8 cellular contexts compared by ENCODE assay signal in genomic region chr9:14251146-14252071, GRCh38.
DNase-seq lines count a peak whose midpoint lies in the region; ATAC-seq and TF ChIP-seq lines count a peak whose summit lies in the region.

No MANE protein-coding gene starts in this region.

- CTCF ChIA-PET in mammary epithelial cell (lab: Charles Lee; ENCODE audit: low non-redundant PET), result interaction anchor here (0.7 kb wide), 1 partner anchor 91 kb away, joined by 6 read pairs; no protein-coding TSS in a partner anchor

- TF ChIP-seq CTCF in mammary epithelial cell (conservative IDR thresholded peaks at IDR 0.05 in 1 of 2, IDR thresholded peaks at IDR 0.05 in 1 of 2; ENCODE audit: extremely low read depth in 1 of 2, insufficient read depth in 1 of 2, low read depth in 1 of 2, low read length in 2 of 2), result peak in 1 of 2 donors; percentile 18
- TF ChIP-seq CTCF in thoracic aorta (IDR thresholded peaks at IDR 0.05), result no peak

- H3K27me3 ChIP-seq in mammary epithelial cell (ENCODE audit: insufficient read depth, low read length) (no peaks in the 10 kb centered on the region), thoracic aorta (replicated peaks; ENCODE audit: insufficient read depth) (no peaks in the 10 kb centered on the region)

- no peak overlapping the region for H2AFZ ChIP-seq in mammary epithelial cell (ENCODE audit: low read depth, low read length)

- H3K4me2 ChIP-seq in mammary epithelial cell (ENCODE audit: insufficient read depth, low read depth, low read length), result peak overlapping the region; percentile 85

- WGBS in mammary epithelial cell (ENCODE audit: low coverage, missing lambda C conversion rate), result 2% methylated on average over 10 of the region's 10 CpGs

- ATAC-seq in thoracic aorta (ENCODE audit: insufficient number of reproducible peaks, low FRiP score, low read depth) (peak; percentile 74), HG02973 (IDR thresholded peaks at IDR 0.05; ENCODE audit: unreplicated experiment) (no peak)

- H3K9me3 ChIP-seq in mammary epithelial cell (replicated peaks; ENCODE audit: insufficient read depth, low read length), result no peaks in the 10 kb centered on the region
- H3K9me3 ChIP-seq in thoracic aorta, result no peaks in the 10 kb centered on the region

- BruUV-seq in mammary epithelial cell (replicated peaks; lab: Mats Ljungman, UMichigan), result no TSS peak

- in situ Hi-C loops in mammary epithelial cell (cut with MboI; ENCODE audit: low sequenced_read_pairs in 2 of 2), result no loop called here

- peaks cover 82% of the 10 kb centered on the region for H3K79me2 ChIP-seq in mammary epithelial cell (ENCODE audit: insufficient read depth, low read length)

- dilution Hi-C loops in mammary epithelial cell (cut with HindIII; ENCODE audit: low sequenced_read_pairs), result no loop called here

- DNase-seq in AG08396 (ENCODE audit: low spot score) (peak; percentile 22), M059J (ENCODE audit: low read depth) (peak; percentile 93), mammary epithelial cell (peak; percentile 94), kidney tubule cell (ENCODE audit: low spot score) (peak; percentile 96), thoracic aorta (ENCODE audit: low spot score) (peak; percentile 46), NCI-H82 (lab: John Stamatoyannopoulos, UW) (no peak)
- DNase-seq in activated CD8-positive, alpha-beta memory T cell treated with anti-CD3 and anti-CD28 coated beads, Interleukin-2, amount 50 U/mL, for 4 hours, result no peak

- H3K4me1 ChIP-seq in mammary epithelial cell (ENCODE audit: insufficient read depth, low read length) (peaks cover 29% of the 10 kb centered on the region), thoracic aorta (ENCODE audit: control insufficient read depth in 1 of 2, low read depth in 2 of 2) (peaks cover 24 to 48% of the 10 kb centered on the region in 2 donors)

- H3K4me3 ChIP-seq in mammary epithelial cell (replicated peaks in 1 of 3; ENCODE audit: insufficient read depth in 1 of 3, low read depth in 2 of 3, low read length in 3 of 3) (peak overlapping the region; percentile 12 to 34 (median 21)), thoracic aorta (peak overlapping the region; percentile 54)

- intact Hi-C loops in mammary epithelial cell (cut with micrococcal nuclease), result loop anchor here (2.0 to 5.0 kb wide), 4 partner anchors 27 to 129 kb away; no protein-coding TSS in a partner anchor

- H3K27ac ChIP-seq in mammary epithelial cell (ENCODE audit: insufficient read depth, low read depth, low read length) (peak overlapping the region; percentile 92), thoracic aorta (peak overlapping the region; percentile 39 to 56)

- no peaks in the 10 kb centered on the region for H4K20me1 ChIP-seq in mammary epithelial cell (ENCODE audit: insufficient read depth, low read length)

- H3K36me3 ChIP-seq in mammary epithelial cell (ENCODE audit: insufficient read depth, low read length) (no peaks in the 10 kb centered on the region), thoracic aorta (no peaks in the 10 kb centered on the region)

- peak overlapping the region; percentile 57 for H3K9ac ChIP-seq in mammary epithelial cell (ENCODE audit: insufficient read depth, low read length)

Comparison
In these comparisons a context has a peak if more than half of its experiments do, and no peak if none do; other contexts are left out.
1. DNase-seq: peak in AG08396 (single experiment), M059J (single experiment), mammary epithelial cell (single experiment), kidney tubule cell (single experiment) and thoracic aorta (single experiment); none in activated CD8-positive, alpha-beta memory T cell treated with anti-CD3 and anti-CD28 coated beads, Interleukin-2, amount 50 U/mL, for 4 hours (single experiment) and NCI-H82 (single experiment).